Comparison of ENCODE assay signal across 11 cellular contexts in the genomic region with DNA sequence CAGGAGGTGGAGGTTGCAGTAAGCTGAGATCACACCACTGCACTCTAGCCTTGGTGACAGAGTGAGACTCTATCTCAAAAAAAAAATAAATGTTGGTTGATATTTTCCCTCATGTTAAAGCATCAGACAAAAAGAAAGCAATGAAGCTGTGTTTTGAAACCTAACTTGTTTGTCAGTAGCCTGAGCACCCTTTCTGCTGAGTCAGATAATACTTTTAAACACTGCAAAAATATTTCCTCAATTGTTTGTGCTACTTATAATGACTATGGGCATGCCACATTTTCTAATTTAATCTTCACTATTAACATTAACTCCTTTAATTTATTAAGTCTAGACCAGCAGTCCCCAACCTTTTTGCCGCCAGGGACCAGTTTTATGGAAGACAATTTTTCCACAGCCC.
"Had no signal": no experiment of that assay in that cellular context is flagged by ENCODE, and none has a peak within 500 bp of the region (broad histone marks: within the 10 kb centered on the region; RNA-seq: fewer than 3 reads in every experiment).

No MANE protein-coding gene starts in this region.

- H3K4me1 ChIP-seq: HAP-1 had no signal

- H3K36me3 ChIP-seq: HAP-1 had no signal

- H3K4me3 ChIP-seq: GM23248, GM23338, HAP-1 had no signal

- DNase-seq: GM23248, GOT3, H7, H9, HCEC 1CT, HFFc6 had no signal

- FAIRE-seq: H1, H54 had no signal

- ATAC-seq: GM23338, HCT116 had no signal

- H3K9ac ChIP-seq: GM23248 had no signal

- H3K9me3 ChIP-seq: HAP-1 had no signal

- H2AFZ ChIP-seq: GM23248, GM23338 had no signal

- H3K27ac ChIP-seq: GM23248 had no signal

- H3K4me2 ChIP-seq: GM23338 had no signal
